ENCODE assay signal across 25 cellular contexts in genomic region chr21:46181953-46182547, GRCh38. TPM values are rescaled to one million over a fixed set of nuclear protein-coding genes. Genes with fewer than 3 reads are reported as not detected.
DNase-seq lines count a peak whose midpoint lies in the region; ATAC-seq and TF ChIP-seq lines count a peak whose summit lies in the region.
"Had no signal": no experiment of that assay in that cellular context is flagged by ENCODE, and none has a peak within 500 bp of the region (broad histone marks: within the 10 kb centered on the region; RNA-seq: fewer than 3 reads in every experiment).

No MANE protein-coding gene starts in this region.

- no peak for ATAC-seq in GM21367 (IDR thresholded peaks at IDR 0.05; ENCODE audit: unreplicated experiment)
- ATAC-seq: stimulated activated naive CD8-positive, alpha-beta T cell treated with anti-CD3 and anti-CD28 coated beads, Interleukin-15, amount 100 ng/mL, for 72 hours had no signal

- H3K4me1 ChIP-seq in esophagus muscularis mucosa, result peaks cover 0 to 32% (median 10%) of the 10 kb centered on the region in 4 donors
- H3K4me1 ChIP-seq: ascending aorta had no signal

- H3K4me3 Mint-ChIP-seq in progenitor cell of endocrine pancreas (ENCODE audit: low read depth), result peak overlapping the region; percentile 50
- H3K4me3 Mint-ChIP-seq: activated naive CD8-positive, alpha-beta T cell had no signal

- H3K4me1 Mint-ChIP-seq in progenitor cell of endocrine pancreas (ENCODE audit: low read depth), result peaks cover 4% of the 10 kb centered on the region

- H3K27ac ChIP-seq in esophagus muscularis mucosa (replicated peaks in 1 of 4), result no peak overlapping the region
- H3K27ac ChIP-seq: ascending aorta, tibial nerve had no signal

- intact Hi-C loops in esophagus muscularis mucosa (cut with DNase I), result loop anchor here (5.0 kb wide), 1 partner anchor 35 kb away; no protein-coding TSS in a partner anchor

- TF ChIP-seq CTCF in esophagus muscularis mucosa (IDR thresholded peaks at IDR 0.05) (no peak), progenitor cell of endocrine pancreas (IDR thresholded peaks at IDR 0.05; ENCODE audit: unreplicated experiment) (no peak)

- H3K27me3 Mint-ChIP-seq in progenitor cell of endocrine pancreas, result no peaks in the 10 kb centered on the region
- H3K27me3 Mint-ChIP-seq: activated naive CD8-positive, alpha-beta T cell had no signal

- peaks cover 8% of the 10 kb centered on the region for H3K9me3 Mint-ChIP-seq in progenitor cell of endocrine pancreas (ENCODE audit: low read depth)

- TF ChIP-seq POLR2A in esophagus muscularis mucosa (IDR thresholded peaks at IDR 0.05; ENCODE audit: low read depth), result no peak

- DNase-seq in D341Med (ENCODE audit: low spot score) (peak; percentile 10), NCI-H146 treated with DMSO at 0.1 percent for 48 hours (lab: John Stamatoyannopoulos, UW; ENCODE audit: unreplicated experiment) (peak; percentile 58), esophagus muscularis mucosa (ENCODE audit: extremely low spot score) (peak; percentile 91), progenitor cell of endocrine pancreas (ENCODE audit: low spot score, unreplicated experiment) (no peak), nucleus accumbens (lab: John Stamatoyannopoulos, UW) (no peak), CD1c-positive myeloid dendritic cell (ENCODE audit: extremely low spot score) (no peak)
- DNase-seq: caudate nucleus; dermis blood vessel endothelial cell; DMS53; GOT3; Karpas-422; kidney glomerular epithelial cell; MV-4-11; NCI-H1694 treated with DMSO at 0.1 percent for 48 hours; NCI-H2171 treated with DMSO at 0.1 percent for 48 hours; NCI-H524; stimulated activated naive CD8-positive, alpha-beta T cell treated with anti-CD3 and anti-CD28 coated beads, Interleukin-15, amount 100 ng/mL, for 72 hours had no signal

- peaks cover 0 to 20% (median 0%) of the 10 kb centered on the region in 4 donors for H3K27me3 ChIP-seq in esophagus muscularis mucosa
- H3K27me3 ChIP-seq: ascending aorta, ovary, tibial nerve had no signal

- peaks cover 7% of the 10 kb centered on the region for H3K36me3 Mint-ChIP-seq in progenitor cell of endocrine pancreas (ENCODE audit: insufficient read depth)
- H3K36me3 Mint-ChIP-seq: activated naive CD8-positive, alpha-beta T cell had no signal

- peaks cover 0 to 4% (median 0%) of the 10 kb centered on the region in 4 donors for H3K36me3 ChIP-seq in esophagus muscularis mucosa
- H3K36me3 ChIP-seq: ascending aorta, ovary, tibial nerve had no signal

- TF ChIP-seq EP300 in esophagus muscularis mucosa (IDR thresholded peaks at IDR 0.05), result no peak

- H3K4me3 ChIP-seq in esophagus muscularis mucosa, result no peak overlapping the region
- H3K4me3 ChIP-seq: ascending aorta, ovary, tibial nerve had no signal

- no peak overlapping the region for H3K27ac Mint-ChIP-seq in progenitor cell of endocrine pancreas
- H3K27ac Mint-ChIP-seq: activated naive CD8-positive, alpha-beta T cell; activated T-helper 2 cell treated with anti-CD3 and anti-CD28 coated beads, Interferon-gamma antibody, Interleukin-2, Interleukin-4, amounts not matched to agents 10 μg/mL and 5 μg/mL and 100 μg/mL, durations not matched to agents 14 hours and 24 hours and 36 hours; stimulated activated naive CD8-positive, alpha-beta T cell treated with anti-CD3 and anti-CD28 coated beads, Interleukin-15, amount 100 ng/mL, for 72 hours had no signal

- 96% methylated on average over 10 of the region's 16 CpGs for WGBS in esophagus muscularis mucosa

- H3K9me3 ChIP-seq in esophagus muscularis mucosa, result no peaks in the 10 kb centered on the region
- H3K9me3 ChIP-seq: ascending aorta, ovary, tibial nerve had no signal

RNA-seq across cellular contexts. Expression of gene SPATC1L, which starts 2.2 kb away (rescaled TPM):
- total RNA-seq in esophagus muscularis mucosa, result 10 to 100 TPM in 1 of 4 donors, 1 to 10 TPM in 3; 1.3 to 22.0 (median 7.0) TPM
- 31.4 and 32.8 TPM in 2 replicates for total RNA-seq in progenitor cell of endocrine pancreas

RNA-seq across cellular contexts. Expression of gene FTCD, which starts 26.7 kb away (rescaled TPM):
- total RNA-seq in esophagus muscularis mucosa (1 to 10 TPM in 2 of 4 donors, under 1 TPM in 1, not detected in 1; 0.26 to 2.5 (median 1.2) TPM), progenitor cell of endocrine pancreas (48.4 and 49.3 TPM in 2 replicates)
- total RNA-seq: SK-MEL-5; T-helper 1 cell treated with Interleukin-12 subunit alpha and Interleukin-12 subunit beta and Interleukin-4 antibody, amounts not matched to agents 30 ng/mL and 1 ng/mL, for 36 hours had no signal

RNA-seq across cellular contexts. Expression of gene LSS, which starts 46.5 kb away (rescaled TPM):
- total RNA-seq in esophagus muscularis mucosa (10 to 100 TPM; 45.3 to 66.3 (median 53.1) TPM), progenitor cell of endocrine pancreas (145 and 147 TPM in 2 replicates)

Comparison
In these comparisons a context has a peak if more than half of its experiments do, and no peak if none do; other contexts are left out.
1. DNase-seq: peak in D341Med (single experiment), NCI-H146 treated with DMSO at 0.1 percent for 48 hours (single experiment) and esophagus muscularis mucosa (single experiment); none in progenitor cell of endocrine pancreas (single experiment), nucleus accumbens (0 of 56) and CD1c-positive myeloid dendritic cell (single experiment).
2. RNA of gene FTCD, which starts 26.7 kb away (total RNA-seq): 48.4 to 49.3 TPM in progenitor cell of endocrine pancreas; 0.26 to 2.5 TPM in esophagus muscularis mucosa; every median in the first group is over 10 times any median in the second.